ENCODE assay signal across 9 cellular contexts in genomic region chr12:57755194-57755453, GRCh38. TPM values are rescaled to one million over a fixed set of nuclear protein-coding genes. Genes with fewer than 3 reads are reported as not detected.
DNase-seq lines count a peak whose midpoint lies in the region; TF ChIP-seq lines count a peak whose summit lies in the region.
"Had no signal": no experiment of that assay in that cellular context is flagged by ENCODE, and none has a peak within 500 bp of the region (broad histone marks: within the 10 kb centered on the region; RNA-seq: fewer than 3 reads in every experiment).

No MANE protein-coding gene starts in this region.

- TF ChIP-seq CTCF in AG09309 (IDR thresholded peaks at IDR 0.05; ENCODE audit: control insufficient read depth, insufficient read depth, low read depth, low read length, missing control alignments) = no peak
- TF ChIP-seq CTCF in neural progenitor cell (IDR thresholded peaks at IDR 0.05) = no peak

- no peak overlapping the region for H3K27ac ChIP-seq in neural progenitor cell

- peaks cover 29% of the 10 kb centered on the region for H3K27me3 ChIP-seq in neural progenitor cell

- peak overlapping the region; percentile 78 for H3K4me3 Mint-ChIP-seq in dendritic cell treated with granulocyte-macrophage colony-stimulating factor and Interleukin-4, amounts not matched to agents 40 ng/mL and 50 ng/mL, for 4 days
- no peak overlapping the region for H3K4me3 Mint-ChIP-seq in neural progenitor cell

- no peak for TF ChIP-seq RAD21 in Ishikawa (IDR thresholded peaks at IDR 0.05; ENCODE audit: low read depth)

- H4K20me1 ChIP-seq in neural progenitor cell (ENCODE audit: low read depth) = peaks cover 43% of the 10 kb centered on the region

- H2AFZ ChIP-seq in neural progenitor cell (replicated peaks) = no peak overlapping the region

- H3K9me3 ChIP-seq in neural progenitor cell (ENCODE audit: low read depth) = no peaks in the 10 kb centered on the region

- peaks cover 52% of the 10 kb centered on the region for H3K36me3 Mint-ChIP-seq in dendritic cell treated with granulocyte-macrophage colony-stimulating factor and Interleukin-4, amounts not matched to agents 40 ng/mL and 50 ng/mL, for 4 days (ENCODE audit: low read depth)
- peaks cover 24% of the 10 kb centered on the region for H3K36me3 Mint-ChIP-seq in neural progenitor cell

- no peaks in the 10 kb centered on the region for H3K36me3 ChIP-seq in neural progenitor cell

- H3K4me2 ChIP-seq in neural progenitor cell = peak overlapping the region; percentile 95

- H3K9ac ChIP-seq in neural progenitor cell = no peak overlapping the region

- no peaks in the 10 kb centered on the region for H3K9me3 Mint-ChIP-seq in dendritic cell treated with granulocyte-macrophage colony-stimulating factor and Interleukin-4, amounts not matched to agents 40 ng/mL and 50 ng/mL, for 4 days
- peaks cover 3% of the 10 kb centered on the region for H3K9me3 Mint-ChIP-seq in neural progenitor cell

- peaks cover 7% of the 10 kb centered on the region for H3K27me3 Mint-ChIP-seq in dendritic cell treated with granulocyte-macrophage colony-stimulating factor and Interleukin-4, amounts not matched to agents 40 ng/mL and 50 ng/mL, for 4 days
- H3K27me3 Mint-ChIP-seq in neural progenitor cell (ENCODE audit: insufficient read depth, low read depth) = peaks cover 40% of the 10 kb centered on the region

- DNase-seq in AG09309 (ENCODE audit: low read depth) = no peak
- no peak for DNase-seq in neural progenitor cell (ENCODE audit: low spot score)
- no peak for DNase-seq in HT-29 (ENCODE audit: low spot score)
- no peak for DNase-seq in NCI-H446 (lab: John Stamatoyannopoulos, UW)
- no peak for DNase-seq in pons (ENCODE audit: low spot score)
- no peak for DNase-seq in activated CD4-positive, alpha-beta T cell treated with anti-CD3 and anti-CD28 coated beads for 4 hours
- DNase-seq: GOT3 had no signal

- peaks cover 31% of the 10 kb centered on the region for H3K4me1 ChIP-seq in neural progenitor cell

- TF ChIP-seq EP300 in Ishikawa (IDR thresholded peaks at IDR 0.05; ENCODE audit: borderline replicate concordance) = no peak

- H3F3A ChIP-seq in neural progenitor cell (ENCODE audit: low read depth) = peaks cover 36% of the 10 kb centered on the region

- H3K27ac Mint-ChIP-seq in dendritic cell treated with granulocyte-macrophage colony-stimulating factor and Interleukin-4, amounts not matched to agents 40 ng/mL and 50 ng/mL, for 4 days = no peak overlapping the region
- H3K27ac Mint-ChIP-seq in neural progenitor cell = no peak overlapping the region

- H3K4me3 ChIP-seq in AG09309 (ENCODE audit: control insufficient read depth, low read depth, low read length) = peak overlapping the region; percentile 47
- H3K4me3 ChIP-seq in neural progenitor cell = peak overlapping the region; percentile 66

- peaks cover 21% of the 10 kb centered on the region for H3K79me2 ChIP-seq in neural progenitor cell (ENCODE audit: low read depth)

- intact Hi-C loops in dendritic cell treated with granulocyte-macrophage colony-stimulating factor and Interleukin-4, amounts not matched to agents 40 ng/mL and 50 ng/mL, for 4 days (cut with micrococcal nuclease) = no loop called here

- peaks cover 74% of the 10 kb centered on the region for H3K4me1 Mint-ChIP-seq in dendritic cell treated with granulocyte-macrophage colony-stimulating factor and Interleukin-4, amounts not matched to agents 40 ng/mL and 50 ng/mL, for 4 days (ENCODE audit: low read depth)
- H3K4me1 Mint-ChIP-seq in neural progenitor cell = peaks cover 50% of the 10 kb centered on the region

TF ChIP-seq in Ishikawa, 13 proteins besides CTCF, POLR2A, EP300 and RAD21:
- TF ChIP-seq TEAD4 (IDR thresholded peaks at IDR 0.05) (no peak), ZBTB7A (IDR thresholded peaks at IDR 0.05; ENCODE audit: low read depth) (0 out of 2 replicates have a peak, but pooled peaks have one; percentile 4)
TF ChIP-seq in Ishikawa: peak in this region for 1.

RNA-seq across cellular contexts. Expression of gene MARCHF9, which starts 0.2 kb away (rescaled TPM):
- total RNA-seq in neural progenitor cell (ENCODE audit: low replicate concordance) = 8.1 and 11.9 TPM in 2 replicates
- 9.4 and 12.3 TPM in 2 replicates for total RNA-seq in HT-29 (2014; rRNA removed; shearing (Covaris generic))

RNA-seq across cellular contexts. Expression of gene CDK4, which starts 3.0 kb away (rescaled TPM):
- total RNA-seq in neural progenitor cell (ENCODE audit: low replicate concordance) = 169 and 348 TPM in 2 replicates
- total RNA-seq in HT-29 (2014; rRNA removed; shearing (Covaris generic)) = 310 and 345 TPM in 2 replicates

RNA-seq across cellular contexts. Expression of gene TSPAN31, which starts 10.3 kb away (rescaled TPM):
- 57.6 and 61.3 TPM in 2 replicates for total RNA-seq in neural progenitor cell (ENCODE audit: low replicate concordance)
- 35.0 and 42.9 TPM in 2 replicates for total RNA-seq in HT-29 (2014; rRNA removed; shearing (Covaris generic))

RNA-seq across cellular contexts. Expression of gene CYP27B1, which starts 11.8 kb away (rescaled TPM):
- 0.17 and 0.99 TPM in 2 replicates for total RNA-seq in neural progenitor cell (ENCODE audit: low replicate concordance)
- total RNA-seq in HT-29 (2014; rRNA removed; shearing (Covaris generic)) = 7.0 and 11.0 TPM in 2 replicates

RNA-seq across cellular contexts. Expression of gene AGAP2, which starts 16.6 kb away (rescaled TPM):
- 1.7 and 2.7 TPM in 2 replicates for total RNA-seq in neural progenitor cell (ENCODE audit: low replicate concordance)
- 1.9 and 4.0 TPM in 2 replicates for total RNA-seq in HT-29 (2014; rRNA removed; shearing (Covaris generic))
